23 cellular contexts compared by ENCODE assay signal in genomic region chrX:123222920-123223319, GRCh38. TPM values are rescaled to one million over a fixed set of nuclear protein-coding genes. Genes with fewer than 3 reads are reported as not detected.
DNase-seq lines count a peak whose midpoint lies in the region; ATAC-seq, FAIRE-seq and TF ChIP-seq lines count a peak whose summit lies in the region.
"Had no signal": no experiment of that assay in that cellular context is flagged by ENCODE, and none has a peak within 500 bp of the region (broad histone marks: within the 10 kb centered on the region; RNA-seq: fewer than 3 reads in every experiment).

No MANE protein-coding gene starts in this region.

- H3K79me2 ChIP-seq in neural progenitor cell (ENCODE audit: low read depth) = no peaks in the 10 kb centered on the region

- no peak for DNase-seq in GM12891 (ENCODE audit: insufficient read length, low spot score)
- DNase-seq in body of pancreas = peak; percentile 53 to 77 (median 65)
- peak; percentile 9 for DNase-seq in neural progenitor cell (ENCODE audit: low spot score)
- DNase-seq in sciatic nerve (ENCODE audit: low spot score) = peak; percentile 56
- no peak for DNase-seq in activated CD8-positive, alpha-beta memory T cell treated with anti-CD3 and anti-CD28 coated beads, Interleukin-2, amount 10 ng/mL, durations not matched to agents 7 days and 5 days
- no peak for DNase-seq in SJCRH30
- no peak for DNase-seq in activated gamma-delta T cell treated with Interleukin-2 at 50 U/mL for 16 hours
- DNase-seq: AML-193; Calu3; CD8-positive, alpha-beta memory T cell; DMS153; KG1; NCI-H1092 treated with DMSO at 0.1 percent for 48 hours; NCI-H1436 treated with DMSO at 0.1 percent for 48 hours; NCI-H1930; NCI-H226; NCI-H524; NCI-H82 had no signal

- H3K9me3 ChIP-seq in body of pancreas (no peaks in the 10 kb centered on the region), neural progenitor cell (ENCODE audit: low read depth) (no peaks in the 10 kb centered on the region), SJCRH30 (replicated peaks) (no peaks in the 10 kb centered on the region)

- H3K4me3 ChIP-seq in body of pancreas = no peak overlapping the region
- no peak overlapping the region for H3K4me3 ChIP-seq in neural progenitor cell
- no peak overlapping the region for H3K4me3 ChIP-seq in SJCRH30

- H3K4me1 ChIP-seq in body of pancreas (peaks cover 24% of the 10 kb centered on the region), neural progenitor cell (peaks cover 3% of the 10 kb centered on the region), SJCRH30 (no peaks in the 10 kb centered on the region)

- no peak overlapping the region for H2AFZ ChIP-seq in neural progenitor cell (replicated peaks)

- H3K36me3 Mint-ChIP-seq in neural progenitor cell = no peaks in the 10 kb centered on the region
- H3K36me3 Mint-ChIP-seq in activated CD8-positive, alpha-beta memory T cell treated with anti-CD3 and anti-CD28 coated beads, Interleukin-2, amount 10 ng/mL, durations not matched to agents 7 days and 5 days = no peaks in the 10 kb centered on the region
- H3K36me3 Mint-ChIP-seq: CD8-positive, alpha-beta memory T cell had no signal

- no peak overlapping the region for H3K27ac Mint-ChIP-seq in neural progenitor cell
- no peak overlapping the region for H3K27ac Mint-ChIP-seq in activated CD8-positive, alpha-beta memory T cell treated with anti-CD3 and anti-CD28 coated beads, Interleukin-2, amount 10 ng/mL, durations not matched to agents 7 days and 5 days
- H3K27ac Mint-ChIP-seq: CD8-positive, alpha-beta memory T cell had no signal

- intact Hi-C loops in body of pancreas (cut with DNase I) = no loop called here
- intact Hi-C loops in sciatic nerve (cut with DNase I) = no loop called here

- H3K27ac ChIP-seq in body of pancreas (peak overlapping the region in 3 of 4 donors; percentile 26 to 54 (median 47)), neural progenitor cell (no peak overlapping the region), SJCRH30 (no peak overlapping the region)

- H3K4me3 Mint-ChIP-seq in neural progenitor cell = no peak overlapping the region
- no peak overlapping the region for H3K4me3 Mint-ChIP-seq in activated CD8-positive, alpha-beta memory T cell treated with anti-CD3 and anti-CD28 coated beads, Interleukin-2, amount 10 ng/mL, durations not matched to agents 7 days and 5 days
- H3K4me3 Mint-ChIP-seq: CD8-positive, alpha-beta memory T cell had no signal

- CTCF ChIA-PET in activated CD8-positive, alpha-beta memory T cell treated with anti-CD3 and anti-CD28 coated beads, Interleukin-2, amount 10 ng/mL, durations not matched to agents 7 days and 5 days (lab: Charles Lee) = no interaction called here

- no peaks in the 10 kb centered on the region for H3K9me3 Mint-ChIP-seq in neural progenitor cell
- H3K9me3 Mint-ChIP-seq in activated CD8-positive, alpha-beta memory T cell treated with anti-CD3 and anti-CD28 coated beads, Interleukin-2, amount 10 ng/mL, durations not matched to agents 7 days and 5 days (ENCODE audit: low read depth) = no peaks in the 10 kb centered on the region
- H3K9me3 Mint-ChIP-seq: CD8-positive, alpha-beta memory T cell had no signal

- TF ChIP-seq POLR2A in GM12891 (IDR thresholded peaks at IDR 0.05; ENCODE audit: low read depth, low read length) (no peak), body of pancreas (IDR thresholded peaks at IDR 0.05) (no peak)

- H4K20me1 ChIP-seq in neural progenitor cell (ENCODE audit: low read depth) = no peaks in the 10 kb centered on the region

- peaks cover 2% of the 10 kb centered on the region for H3K27me3 Mint-ChIP-seq in neural progenitor cell (ENCODE audit: insufficient read depth, low read depth)
- H3K27me3 Mint-ChIP-seq in activated CD8-positive, alpha-beta memory T cell treated with anti-CD3 and anti-CD28 coated beads, Interleukin-2, amount 10 ng/mL, durations not matched to agents 7 days and 5 days = no peaks in the 10 kb centered on the region

- TF ChIP-seq CTCF in body of pancreas (IDR thresholded peaks at IDR 0.05) = no peak
- TF ChIP-seq CTCF in neural progenitor cell (IDR thresholded peaks at IDR 0.05) = no peak

- peaks cover 11% of the 10 kb centered on the region for H3K4me1 Mint-ChIP-seq in neural progenitor cell
- H3K4me1 Mint-ChIP-seq in activated CD8-positive, alpha-beta memory T cell treated with anti-CD3 and anti-CD28 coated beads, Interleukin-2, amount 10 ng/mL, durations not matched to agents 7 days and 5 days = no peaks in the 10 kb centered on the region
- H3K4me1 Mint-ChIP-seq: CD8-positive, alpha-beta memory T cell had no signal

- H3F3A ChIP-seq in neural progenitor cell (ENCODE audit: low read depth) = no peaks in the 10 kb centered on the region

- 29 to 33% methylated on average over 4 to 5 of the region's 5 CpGs for WGBS in body of pancreas, 2 donors

- H3K36me3 ChIP-seq in body of pancreas (replicated peaks in 1 of 2; ENCODE audit: insufficient read depth in 1 of 2, low read depth in 2 of 2) (no peaks in the 10 kb centered on the region), neural progenitor cell (no peaks in the 10 kb centered on the region), SJCRH30 (no peaks in the 10 kb centered on the region)

- peak; percentile 59 for FAIRE-seq in GM12891 (lab: Jason Lieb, UNC)

- no peak overlapping the region for H3K9ac ChIP-seq in neural progenitor cell

- no peak overlapping the region for H3K4me2 ChIP-seq in neural progenitor cell

- no peaks in the 10 kb centered on the region for H3K27me3 ChIP-seq in body of pancreas
- no peaks in the 10 kb centered on the region for H3K27me3 ChIP-seq in neural progenitor cell
- no peaks in the 10 kb centered on the region for H3K27me3 ChIP-seq in SJCRH30

- ATAC-seq in body of pancreas (peak; percentile 85), sciatic nerve (peak; percentile 62), HG03135 (IDR thresholded peaks at IDR 0.05; ENCODE audit: unreplicated experiment) (no peak)
- no peak for ATAC-seq in activated CD8-positive, alpha-beta memory T cell treated with anti-CD3 and anti-CD28 coated beads, Interleukin-2, amount 10 ng/mL, durations not matched to agents 7 days and 5 days
- ATAC-seq: Panc1 had no signal

TF ChIP-seq in GM12891, 5 proteins besides CTCF, POLR2A, EP300 and RAD21:
- TF ChIP-seq POLR2AphosphoS5 (IDR thresholded peaks at IDR 0.05; ENCODE audit: low read depth, low read length) (no peak), PAX5 (IDR thresholded peaks at IDR 0.05; ENCODE audit: insufficient read depth, low read length, severe bottlenecking) (no peak), TAF1 (IDR thresholded peaks at IDR 0.05; ENCODE audit: low read depth, low read length) (no peak), SPI1 (IDR thresholded peaks at IDR 0.05; ENCODE audit: low read depth, low read length) (no peak), POU2F2 (IDR thresholded peaks at IDR 0.05; ENCODE audit: low read depth, low read length) (no peak)

RNA-seq across cellular contexts. Expression of gene GRIA3, which starts 38.8 kb away (rescaled TPM):
- 0.99 TPM for polyA plus RNA-seq in GM12891 (2012; ENCODE audit: low read depth, missing spikeins)
- total RNA-seq in body of pancreas (under 1 TPM; 0.52 to 0.99 TPM), neural progenitor cell (ENCODE audit: low replicate concordance) (4.6 and 7.7 TPM in 2 replicates), sciatic nerve (7.1 TPM)
- total RNA-seq in activated CD8-positive, alpha-beta memory T cell treated with anti-CD3 and anti-CD28 coated beads, Interleukin-2, amount 10 ng/mL, durations not matched to agents 7 days and 5 days = not detected
- not detected in 2 replicates for total RNA-seq in SJCRH30 (2014; rRNA removed; shearing (Covaris generic))
- total RNA-seq: A172, Calu3, G401, HT1080 had no signal
- polyA plus RNA-seq: CD8-positive, alpha-beta memory T cell had no signal

Comparison
In these comparisons a context has a peak if more than half of its experiments do, and no peak if none do; other contexts are left out.
1. DNase-seq: peak in body of pancreas (4 of 4), neural progenitor cell (single experiment) and sciatic nerve (single experiment); none in GM12891 (single experiment), activated CD8-positive, alpha-beta memory T cell treated with anti-CD3 and anti-CD28 coated beads, Interleukin-2, amount 10 ng/mL, durations not matched to agents 7 days and 5 days (single experiment), SJCRH30 (0 of 2) and activated gamma-delta T cell treated with Interleukin-2 at 50 U/mL for 16 hours (single experiment).
2. ATAC-seq: peak in body of pancreas (single experiment) and sciatic nerve (single experiment); none in activated CD8-positive, alpha-beta memory T cell treated with anti-CD3 and anti-CD28 coated beads, Interleukin-2, amount 10 ng/mL, durations not matched to agents 7 days and 5 days (single experiment) and HG03135 (single experiment).
3. H3K27ac ChIP-seq: peak in body of pancreas (3 of 4); none in neural progenitor cell (single experiment) and SJCRH30 (single experiment).